In the genomic region with DNA sequence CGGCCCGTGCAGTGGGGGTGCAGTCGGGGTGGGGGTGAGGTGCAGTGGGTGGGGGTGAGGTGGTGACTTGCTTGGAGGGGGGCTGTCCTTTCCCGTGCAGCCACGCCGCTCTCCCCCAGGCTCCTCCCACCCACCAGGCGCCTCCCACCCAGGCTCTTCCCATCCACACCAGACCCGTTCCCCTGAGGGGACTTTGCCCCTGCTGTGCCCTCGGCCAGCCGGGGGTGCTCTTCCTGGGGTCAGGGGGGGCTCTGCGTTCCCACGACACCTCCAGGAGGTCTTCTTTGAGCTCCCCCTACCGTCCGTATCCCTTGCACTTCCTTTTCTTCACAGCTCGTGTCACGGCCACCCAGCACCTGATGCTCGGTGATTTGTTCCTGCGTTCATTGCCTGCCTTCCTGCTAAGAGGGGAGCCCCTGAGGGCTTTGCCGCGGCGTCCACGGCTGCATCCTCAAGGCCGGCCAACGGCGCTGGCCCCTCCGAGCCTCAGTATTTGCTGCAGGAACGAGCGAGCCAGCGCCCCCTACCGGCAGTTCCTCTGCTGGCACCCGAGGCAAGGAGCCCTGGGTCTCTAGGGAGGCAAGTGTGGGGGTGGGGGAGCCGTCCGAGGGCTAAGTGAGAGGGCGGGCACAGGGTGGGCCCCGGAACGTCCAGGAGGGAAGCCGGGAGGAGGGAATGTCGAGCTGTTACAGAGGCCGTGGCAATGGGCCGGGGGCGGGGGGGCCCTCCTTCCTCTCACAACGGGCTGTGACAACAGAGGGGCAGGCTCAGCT, we compare ENCODE assay signal across 8 cellular contexts. TPM values are rescaled to one million over a fixed set of nuclear protein-coding genes. Genes with fewer than 3 reads are reported as not detected.
DNase-seq lines count a peak whose midpoint lies in the region; ATAC-seq and TF ChIP-seq lines count a peak whose summit lies in the region.

No MANE protein-coding gene starts in this region.

- peak; percentile 50 for TF ChIP-seq RAD21 in HCT116 (IDR thresholded peaks at IDR 0.05; ENCODE audit: low read depth)

- 0 to 3% methylated on average over 17 to 25 of the region's 42 CpGs for WGBS in esophagus squamous epithelium, 2 donors

- H3K36me3 ChIP-seq in HCT116 (ENCODE audit: control insufficient read depth in 1 of 2, insufficient read depth in 2 of 2, low read length in 2 of 2) (no peaks in the 10 kb centered on the region), PC-9 (ENCODE audit: low read depth) (no peaks in the 10 kb centered on the region), esophagus squamous epithelium (no peaks in the 10 kb centered on the region)

- H3K4me2 ChIP-seq in HCT116 (ENCODE audit: low read length) (peak overlapping the region; percentile 99), PC-9 (peak overlapping the region; percentile 69)

- no peaks in the 10 kb centered on the region for H3K9me3 ChIP-seq in HCT116 (ENCODE audit: control insufficient read depth in 1 of 2, insufficient read depth in 1 of 2, low read depth in 1 of 2, low read length in 2 of 2)
- H3K9me3 ChIP-seq in PC-9 (ENCODE audit: insufficient read depth, low read depth): no peaks in the 10 kb centered on the region
- H3K9me3 ChIP-seq in esophagus squamous epithelium: no peaks in the 10 kb centered on the region

- intact Hi-C loops in HCT116 (cut with micrococcal nuclease): no loop called here
- intact Hi-C loops in PC-9 (cut with micrococcal nuclease; ENCODE audit: unreplicated experiment): no loop called here
- intact Hi-C loops in esophagus squamous epithelium (cut with DNase I): no loop called here

- no peaks in the 10 kb centered on the region for H3F3A ChIP-seq in PC-9 (ENCODE audit: insufficient read depth, low read depth)

- H3K27me3 Mint-ChIP-seq in activated T-cell treated with anti-CD3 and anti-CD28 coated beads, Interleukin-2, amount 50 U/mL, for 4 hours (ENCODE audit: low read depth): peaks cover 67% of the 10 kb centered on the region
- peaks cover 50 to 94% (median 78%) of the 10 kb centered on the region in 3 donors for H3K27me3 Mint-ChIP-seq in naive B cell

- H3K4me3 Mint-ChIP-seq in activated T-cell treated with anti-CD3 and anti-CD28 coated beads, Interleukin-2, amount 50 U/mL, for 4 hours: peak overlapping the region; percentile 86
- peak overlapping the region; percentile 65 to 94 (median 90) for H3K4me3 Mint-ChIP-seq in naive B cell

- H3K9me3 Mint-ChIP-seq in activated T-cell treated with anti-CD3 and anti-CD28 coated beads, Interleukin-2, amount 50 U/mL, for 4 hours: no peaks in the 10 kb centered on the region
- peaks cover 0 to 5% (median 0%) of the 10 kb centered on the region in 7 donors for H3K9me3 Mint-ChIP-seq in naive B cell

- DNase-seq in AG10803 (ENCODE audit: low read depth): peak; percentile 53
- peak; percentile 49 for DNase-seq in HCT116 (ENCODE audit: low read depth, low spot score)
- peak in 1 of 2 experiments; percentile 63 for DNase-seq in PC-9
- DNase-seq in activated T-cell treated with anti-CD3 and anti-CD28 coated beads, Interleukin-2, amount 50 U/mL, for 4 hours: peak; percentile 65
- no peak for DNase-seq in esophagus squamous epithelium (lab: John Stamatoyannopoulos, UW)
- peak; percentile 62 for DNase-seq in naive B cell
- DNase-seq in stimulated activated CD8-positive, alpha-beta memory T cell treated with anti-CD3 and anti-CD28 coated beads, Interleukin-7, amount 100 ng/mL, for 48 hours (ENCODE audit: extremely low read depth in 1 of 2, low read depth in 1 of 2): peak; percentile 48 to 74
- DNase-seq in NCI-H2029 (lab: John Stamatoyannopoulos, UW): no peak

- H3K9me2 ChIP-seq in HCT116 (ENCODE audit: insufficient read depth) (no peaks in the 10 kb centered on the region), PC-9 (ENCODE audit: insufficient read depth) (no peaks in the 10 kb centered on the region)

- H3K4me1 ChIP-seq in HCT116 (ENCODE audit: control insufficient read depth in 1 of 2, insufficient read depth in 2 of 2, low read length in 2 of 2): peaks cover 10 to 19% of the 10 kb centered on the region in 2 experiments; a peak in 3 of 4 replicates
- no peaks in the 10 kb centered on the region for H3K4me1 ChIP-seq in PC-9 (replicated peaks; ENCODE audit: insufficient read depth)
- peaks cover 8 to 26% (median 12%) of the 10 kb centered on the region in 3 donors for H3K4me1 ChIP-seq in esophagus squamous epithelium

- H3K4me1 Mint-ChIP-seq in activated T-cell treated with anti-CD3 and anti-CD28 coated beads, Interleukin-2, amount 50 U/mL, for 4 hours (ENCODE audit: low read depth): peaks cover 8% of the 10 kb centered on the region
- H3K4me1 Mint-ChIP-seq in naive B cell: peaks cover 14 to 25% (median 24%) of the 10 kb centered on the region in 3 donors

- BruUV-seq in HCT116 (replicated peaks; lab: Mats Ljungman, UMichigan) (no TSS peak), PC-9 (replicated peaks; lab: Mats Ljungman, UMichigan) (no TSS peak)

- TF ChIP-seq POLR2A in HCT116 (IDR thresholded peaks at IDR 0.05; ENCODE audit: borderline replicate concordance, extremely low read depth, insufficient read depth, insufficient read length) (no peak), esophagus squamous epithelium (IDR thresholded peaks at IDR 0.05) (no peak)

- H3K79me2 ChIP-seq in HCT116 (ENCODE audit: insufficient read depth, low read length) (no peaks in the 10 kb centered on the region), PC-9 (ENCODE audit: low read depth) (no peaks in the 10 kb centered on the region)

- RAD21 ChIA-PET in HCT116 (lab: Charles Lee; ENCODE audit: low non-redundant PET in 1 of 2, low total read pairs in 2 of 2, uncharacterized antibody in 2 of 2, unreplicated experiment in 2 of 2): interaction anchor here in 1 of 2 experiments (0.6 kb wide), 1 partner anchor 19 kb away, joined by 7 read pairs; no protein-coding TSS in a partner anchor

- H3K4me3 ChIP-seq in AG10803 (ENCODE audit: low read length): peak overlapping the region; percentile 56
- peak overlapping the region; percentile 58 to 68 for H3K4me3 ChIP-seq in HCT116 (replicated peaks in 1 of 2; ENCODE audit: low read depth in 1 of 2, low read length in 2 of 2)
- H3K4me3 ChIP-seq in PC-9: 0 out of 2 replicates have a peak overlapping the region, but pooled peaks have one; percentile 29
- peak overlapping the region; percentile 8 to 65 (median 44) for H3K4me3 ChIP-seq in esophagus squamous epithelium

- POLR2A ChIA-PET in HCT116 (lab: Charles Lee): no interaction called here
- POLR2A ChIA-PET in PC-9 (lab: Charles Lee; ENCODE audit: unreplicated experiment): no interaction called here

- ATAC-seq in HCT116: peak; percentile 92
- peak; percentile 84 to 85 for ATAC-seq in activated T-cell treated with anti-CD3 and anti-CD28 coated beads, Interleukin-2, amount 50 U/mL, for 4 hours
- ATAC-seq in naive B cell (ENCODE audit: low read depth in 2 of 2): peak; percentile 76 to 82

- H4K20me1 ChIP-seq in HCT116 (ENCODE audit: insufficient read depth) (no peaks in the 10 kb centered on the region), PC-9 (ENCODE audit: insufficient read depth) (peaks cover 5% of the 10 kb centered on the region; the same call in 1 of the 2 replicates)

- CTCF ChIA-PET in HCT116 (lab: Charles Lee) (interaction anchor here (0.6 to 2.6 kb wide), 25 partner anchors 9 to 376 kb away, joined by 3 to 40 read pairs (median 4); partner anchors contain the start of gene JOSD2), PC-9 (lab: Charles Lee) (interaction anchor here (0.5 to 1.0 kb wide), 5 partner anchors 11 to 210 kb away, joined by 3 to 5 read pairs (median 4); partner anchors contain the start of gene JOSD2)

- no peaks in the 10 kb centered on the region for H3K36me3 Mint-ChIP-seq in activated T-cell treated with anti-CD3 and anti-CD28 coated beads, Interleukin-2, amount 50 U/mL, for 4 hours (ENCODE audit: insufficient read depth)
- peaks cover 0 to 21% of the 10 kb centered on the region in 2 donors for H3K36me3 Mint-ChIP-seq in naive B cell

- no peaks in the 10 kb centered on the region for H3K27me3 ChIP-seq in HCT116 (ENCODE audit: insufficient read depth, low read length)
- peaks cover 100% of the 10 kb centered on the region for H3K27me3 ChIP-seq in PC-9 (ENCODE audit: insufficient read depth, low read depth)
- peaks cover 0 to 99% (median 0%) of the 10 kb centered on the region in 4 donors for H3K27me3 ChIP-seq in esophagus squamous epithelium

- peak overlapping the region; percentile 55 for H3K9ac ChIP-seq in HCT116 (ENCODE audit: low read length)

- peak overlapping the region in 2 of 6 donors; percentile 10 to 70 for H3K27ac Mint-ChIP-seq in naive B cell

- H3K27ac ChIP-seq in HCT116 (ENCODE audit: low read depth, low read length): peak overlapping the region; percentile 80
- no peak overlapping the region for H3K27ac ChIP-seq in PC-9
- H3K27ac ChIP-seq in esophagus squamous epithelium: peak overlapping the region in 1 of 4 donors; percentile 12

- TF ChIP-seq CTCF in AG10803 (conservative IDR thresholded peaks at IDR 0.05; ENCODE audit: low read length) (peak; percentile 64), HCT116 (IDR thresholded peaks at IDR 0.05 in 2 of 3, conservative IDR thresholded peaks at IDR 0.05 in 1 of 3; ENCODE audit: borderline replicate concordance in 1 of 3, insufficient read depth in 1 of 3, low read depth in 2 of 3, low read length in 2 of 3) (peak; percentile 96 to 99 (median 99)), PC-9 (conservative IDR thresholded peaks at IDR 0.05) (peak; percentile 96), esophagus squamous epithelium (IDR thresholded peaks at IDR 0.05) (peak; percentile 48 to 85 (median 64))

- peak overlapping the region; percentile 46 for H2AFZ ChIP-seq in HCT116 (ENCODE audit: low read depth, low read length, poor library complexity, severe bottlenecking)
- H2AFZ ChIP-seq in PC-9: no peak overlapping the region

TF ChIP-seq in HCT116, 20 proteins besides CTCF, POLR2A, EP300 and RAD21 (continues in another document):
- TF ChIP-seq ZFX (IDR thresholded peaks at IDR 0.05) (no peak), ZNF274 (IDR thresholded peaks at IDR 0.05; ENCODE audit: low read depth, low read length) (no peak), JUND (IDR thresholded peaks at IDR 0.05) (no peak)

RNA-seq across cellular contexts. Expression of gene LRRC4B, which starts 11.8 kb away (rescaled TPM):
- total RNA-seq in HCT116 (2021; ENCODE audit: unreplicated experiment) (0.89 TPM), PC-9 (2021) (not detected in 2 replicates), esophagus squamous epithelium (1 to 10 TPM in 1 of 4 donors, under 1 TPM in 3; 0.18 to 1.5 (median 0.44) TPM)
- polyA plus RNA-seq in HCT116 (2012): 1.7 and 2.0 TPM in 2 replicates
- total RNA-seq in activated T-cell treated with anti-CD3 and anti-CD28 coated beads, Interleukin-2, amount 50 U/mL, for 4 hours: not detected
- under 1 TPM in 1 of 6 donors, not detected in 5; 0.10 TPM for polyA plus RNA-seq in naive B cell (ENCODE audit: low read depth in 6 of 6)

RNA-seq across cellular contexts. Expression of gene ASPDH, which starts 42.7 kb away (rescaled TPM):
- total RNA-seq in HCT116 (2021; ENCODE audit: unreplicated experiment): not detected
- 0.72 and 0.97 TPM in 2 replicates for polyA plus RNA-seq in HCT116 (2012)
- not detected in 2 replicates for total RNA-seq in PC-9 (2021)
- not detected for total RNA-seq in activated T-cell treated with anti-CD3 and anti-CD28 coated beads, Interleukin-2, amount 50 U/mL, for 4 hours
- total RNA-seq in esophagus squamous epithelium: not detected
- not detected for polyA plus RNA-seq in naive B cell (ENCODE audit: low read depth in 6 of 6)

RNA-seq across cellular contexts. Expression of gene JOSD2, which starts 45.4 kb away (rescaled TPM):
- 40.9 TPM for total RNA-seq in HCT116 (2021; ENCODE audit: unreplicated experiment)
- 24.9 and 25.7 TPM in 2 replicates for polyA plus RNA-seq in HCT116 (2012)
- total RNA-seq in PC-9 (2021): 44.3 and 56.0 TPM in 2 replicates
- 10 to 100 TPM; 51.7 to 59.4 (median 55.6) TPM for total RNA-seq in activated T-cell treated with anti-CD3 and anti-CD28 coated beads, Interleukin-2, amount 50 U/mL, for 4 hours
- total RNA-seq in esophagus squamous epithelium: 10 to 100 TPM; 26.3 to 45.1 (median 34.9) TPM
- 10 to 100 TPM in 5 of 6 donors, 1 to 10 TPM in 1; 9.8 to 20.7 (median 12.2) TPM for polyA plus RNA-seq in naive B cell (ENCODE audit: low read depth in 6 of 6)

Comparison
In these comparisons a context has a peak if more than half of its experiments do, and no peak if none do; other contexts are left out.
1. DNase-seq: peak in AG10803 (single experiment), HCT116 (single experiment), activated T-cell treated with anti-CD3 and anti-CD28 coated beads, Interleukin-2, amount 50 U/mL, for 4 hours (single experiment), naive B cell (single experiment) and stimulated activated CD8-positive, alpha-beta memory T cell treated with anti-CD3 and anti-CD28 coated beads, Interleukin-7, amount 100 ng/mL, for 48 hours (2 of 2); none in esophagus squamous epithelium (single experiment) and NCI-H2029 (single experiment).
2. Peak in every context shown above with its lines, with median percentiles within 50 percentile points of each other: H3K4me3 ChIP-seq, CTCF ChIP-seq and ATAC-seq.